Comparison of ENCODE assay signal across 10 cellular contexts in the genomic region with DNA sequence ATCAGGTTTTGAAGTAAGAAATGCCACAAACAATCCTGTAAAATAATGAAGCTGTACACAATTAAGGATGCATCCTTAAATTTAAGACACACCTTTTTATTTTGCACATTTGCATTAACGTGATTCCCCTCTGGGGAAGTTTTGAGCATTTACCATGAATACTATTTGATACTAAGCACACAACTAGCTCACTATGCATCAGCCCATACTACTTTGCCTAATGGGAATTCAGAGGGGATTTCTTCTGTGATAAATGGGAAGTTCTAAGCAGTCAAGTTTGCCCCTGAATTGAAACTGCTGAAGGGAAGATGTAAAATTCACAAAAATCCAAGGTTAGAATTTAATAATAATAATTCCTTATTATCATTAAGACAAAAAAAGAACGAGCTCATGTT. TPM values are rescaled to one million over a fixed set of nuclear protein-coding genes. Genes with fewer than 3 reads are reported as not detected.
DNase-seq lines count a peak whose midpoint lies in the region; ATAC-seq and TF ChIP-seq lines count a peak whose summit lies in the region.
"Had no signal": no experiment of that assay in that cellular context is flagged by ENCODE, and none has a peak within 500 bp of the region (broad histone marks: within the 10 kb centered on the region; RNA-seq: fewer than 3 reads in every experiment).

No MANE protein-coding gene starts in this region.

- H3K23ac ChIP-seq in mesendoderm (ENCODE audit: low read length), result no peak overlapping the region

- TF ChIP-seq CTCF in GM12865 (IDR thresholded peaks at IDR 0.05; ENCODE audit: insufficient read depth, low read depth, low read length, missing control alignments) (no peak), endothelial cell (IDR thresholded peaks at IDR 0.05; ENCODE audit: unreplicated experiment) (no peak)

- H3K4me3 ChIP-seq in GM12865 (ENCODE audit: low read depth, low read length) (peak overlapping the region; percentile 38), mesendoderm (ENCODE audit: low read length) (no peak overlapping the region)

- H3K4ac ChIP-seq in mesendoderm (ENCODE audit: low read depth, low read length), result no peak overlapping the region

- peak; percentile 39 for ATAC-seq in GM21360 (IDR thresholded peaks at IDR 0.05; ENCODE audit: unreplicated experiment)
- ATAC-seq in HG03378 (IDR thresholded peaks at IDR 0.05; ENCODE audit: unreplicated experiment), result peak; percentile 38
- no peak for ATAC-seq in HG02571 (IDR thresholded peaks at IDR 0.05; ENCODE audit: unreplicated experiment)

- peaks cover 16% of the 10 kb centered on the region for H3K4me1 Mint-ChIP-seq in endothelial cell (ENCODE audit: unreplicated experiment)

- peaks cover 9% of the 10 kb centered on the region for H3K4me1 ChIP-seq in mesendoderm (ENCODE audit: control insufficient read depth, low read depth, low read length)

- no peak overlapping the region for H2AK5ac ChIP-seq in mesendoderm (ENCODE audit: low read length)

- H2BK5ac ChIP-seq in mesendoderm (ENCODE audit: low read length), result no peak overlapping the region

- no peak overlapping the region for H3K18ac ChIP-seq in mesendoderm (ENCODE audit: low read length)

- no peak overlapping the region for H3K27ac Mint-ChIP-seq in endothelial cell (ENCODE audit: unreplicated experiment)

- WGBS in mesendoderm (ENCODE audit: extremely low coverage, insufficient coverage, low lambda C conversion rate), result no CpG with 5 or more reads among the region's 2 CpGs

- H2BK120ac ChIP-seq in mesendoderm (ENCODE audit: low read depth, low read length), result no peak overlapping the region

- H2BK15ac ChIP-seq in mesendoderm (replicated peaks; ENCODE audit: low read depth), result no peak overlapping the region

- H3K79me1 ChIP-seq in mesendoderm (ENCODE audit: low read length), result peaks cover 11% of the 10 kb centered on the region

- H3K56ac ChIP-seq in mesendoderm (ENCODE audit: low read length), result no peak overlapping the region

- H3K79me2 ChIP-seq in mesendoderm (ENCODE audit: control insufficient read depth, insufficient read depth, low read length), result peaks cover 72% of the 10 kb centered on the region

- no peak overlapping the region for H3K9ac ChIP-seq in mesendoderm (ENCODE audit: low read length)

- peak overlapping the region; percentile 11 for H3K4me3 Mint-ChIP-seq in endothelial cell (ENCODE audit: unreplicated experiment)

- no peak overlapping the region for H3K4me2 ChIP-seq in mesendoderm (ENCODE audit: low read length)

- no peak overlapping the region for H4K8ac ChIP-seq in mesendoderm (ENCODE audit: low read depth, low read length)

- no peak overlapping the region for H3K27ac ChIP-seq in mesendoderm (ENCODE audit: low read depth, low read length)

- DNase-seq in GM12865 (ENCODE audit: low read depth), result peak; percentile 59
- no peak for DNase-seq in endothelial cell (ENCODE audit: low spot score)
- DNase-seq in activated CD4-positive, alpha-beta T cell treated with anti-CD3 and anti-CD28 coated beads, Interleukin-2, amount 50 U/mL, for 48 hours, result no peak
- no peak for DNase-seq in hypothalamus (lab: John Stamatoyannopoulos, UW)
- DNase-seq in mesendoderm, result no peak
- DNase-seq: stimulated activated CD4-positive, alpha-beta T cell treated with anti-CD3 and anti-CD28 coated beads, Interleukin-4, amount 100 ng/mL, for 24 hours; T-helper 2 cell had no signal

- peaks cover 28% of the 10 kb centered on the region for H3K36me3 Mint-ChIP-seq in endothelial cell (ENCODE audit: low read depth, unreplicated experiment)

- no peaks in the 10 kb centered on the region for H3K27me3 Mint-ChIP-seq in endothelial cell (ENCODE audit: unreplicated experiment)

- no peak overlapping the region for H4K5ac ChIP-seq in mesendoderm (ENCODE audit: low read length)

- no peaks in the 10 kb centered on the region for H3K27me3 ChIP-seq in mesendoderm (ENCODE audit: insufficient read depth, low read length, poor library complexity)

- H3K9me3 Mint-ChIP-seq in endothelial cell (ENCODE audit: unreplicated experiment), result no peaks in the 10 kb centered on the region

- H3K36me3 ChIP-seq in mesendoderm (ENCODE audit: control insufficient read depth, insufficient read depth, low read length), result peaks cover 4% of the 10 kb centered on the region

RNA-seq across cellular contexts. Expression of gene SINHCAF, which starts 27.4 kb away (rescaled TPM):
- 205 TPM for total RNA-seq in endothelial cell (ENCODE audit: unreplicated experiment)
- polyA plus RNA-seq in mesendoderm (2013, experiment 1 of 2), result 320 TPM
- 315 TPM for polyA plus RNA-seq in mesendoderm (2013, experiment 2 of 2)
